Comparison of ENCODE assay signal across 9 cellular contexts in genomic region chr15:68279779-68280745, GRCh38. TPM values are rescaled to one million over a fixed set of nuclear protein-coding genes. Genes with fewer than 3 reads are reported as not detected.
A peak's percentile ranks its signal among the peaks of the same experiment; 100 is the strongest.
DNase-seq lines count a peak whose midpoint lies in the region; ATAC-seq and TF ChIP-seq lines count a peak whose summit lies in the region.
"Had no signal": no experiment of that assay in that cellular context is flagged by ENCODE, and none has a peak within 500 bp of the region (broad histone marks: within the 10 kb centered on the region; RNA-seq: fewer than 3 reads in every experiment).

No MANE protein-coding gene starts in this region.

- H3K9me3 ChIP-seq in BE2C (no peaks in the 10 kb centered on the region), Karpas-422 (ENCODE audit: low read length) (no peaks in the 10 kb centered on the region)
- H3K9me3 ChIP-seq: mucosa of descending colon had no signal

- peak overlapping the region; percentile 92 for H3K4me3 Mint-ChIP-seq in central memory CD8-positive, alpha-beta T cell
- H3K4me3 Mint-ChIP-seq in naive B cell = peak overlapping the region; percentile 57 to 98 (median 95)

- peaks cover 58% of the 10 kb centered on the region for H3K4me1 Mint-ChIP-seq in central memory CD8-positive, alpha-beta T cell
- peaks cover 50 to 72% (median 51%) of the 10 kb centered on the region in 3 donors for H3K4me1 Mint-ChIP-seq in naive B cell

- ATAC-seq in central memory CD8-positive, alpha-beta T cell (replicated peaks; ENCODE audit: extremely low read depth, poor library complexity, severe bottlenecking) = no peak
- ATAC-seq in naive B cell (ENCODE audit: low read depth in 2 of 2) = no peak
- ATAC-seq in GM18858 (IDR thresholded peaks at IDR 0.05; ENCODE audit: unreplicated experiment) = no peak
- ATAC-seq in esophagus mucosa = no peak
- ATAC-seq in GM19328 (IDR thresholded peaks at IDR 0.05; ENCODE audit: unreplicated experiment) = no peak
- ATAC-seq: mucosa of descending colon had no signal

- no peaks in the 10 kb centered on the region for H3K9me2 ChIP-seq in Karpas-422 (replicated peaks; ENCODE audit: insufficient read depth, low read length)

- H3K36me3 Mint-ChIP-seq in central memory CD8-positive, alpha-beta T cell (ENCODE audit: insufficient read depth) = peaks cover 19% of the 10 kb centered on the region
- H3K36me3 Mint-ChIP-seq in naive B cell = peaks cover 0 to 6% of the 10 kb centered on the region in 2 donors

- H3K9me3 Mint-ChIP-seq in central memory CD8-positive, alpha-beta T cell = no peaks in the 10 kb centered on the region
- H3K9me3 Mint-ChIP-seq in naive B cell = peaks cover 0 to 2% (median 0%) of the 10 kb centered on the region in 7 donors

- H3K36me3 ChIP-seq in BE2C (peaks cover 17% of the 10 kb centered on the region), Karpas-422 (ENCODE audit: insufficient read depth, low read length) (peaks cover 12% of the 10 kb centered on the region)

- H3K4me1 ChIP-seq in BE2C (no peaks in the 10 kb centered on the region), Karpas-422 (ENCODE audit: low read length) (peaks cover 51% of the 10 kb centered on the region)

- H4K20me1 ChIP-seq in Karpas-422 (ENCODE audit: insufficient read depth, low read depth, low read length) = peaks cover 45% of the 10 kb centered on the region

- no peaks in the 10 kb centered on the region for H3K27me3 Mint-ChIP-seq in central memory CD8-positive, alpha-beta T cell
- H3K27me3 Mint-ChIP-seq in naive B cell = no peaks in the 10 kb centered on the region

- no peak for TF ChIP-seq CTCF in BE2C (IDR thresholded peaks at IDR 0.05; ENCODE audit: low read depth, low read length)

- no peaks in the 10 kb centered on the region for H3K27me3 ChIP-seq in BE2C
- H3K27me3 ChIP-seq in Karpas-422 (ENCODE audit: low read length) = no peaks in the 10 kb centered on the region

- H3K27ac Mint-ChIP-seq in central memory CD8-positive, alpha-beta T cell (ENCODE audit: low read depth) = peak overlapping the region; percentile 98
- H3K27ac Mint-ChIP-seq in naive B cell = peak overlapping the region; percentile 2 to 97 (median 56)

- no peak overlapping the region for H3K27ac ChIP-seq in Karpas-422 (ENCODE audit: low read length)

- peak overlapping the region; percentile 90 for H3K4me2 ChIP-seq in Karpas-422 (ENCODE audit: low read depth, low read length, poor library complexity, severe bottlenecking)

- H2AFZ ChIP-seq in Karpas-422 (ENCODE audit: low read length) = no peak overlapping the region

- peaks cover 70% of the 10 kb centered on the region for H3K79me2 ChIP-seq in Karpas-422 (ENCODE audit: low read length)

- H3K4me3 ChIP-seq in BE2C (ENCODE audit: low read depth, low read length) = peak overlapping the region; percentile 91
- H3K4me3 ChIP-seq in Karpas-422 (ENCODE audit: low read length) = peak overlapping the region; percentile 99
- H3K4me3 ChIP-seq: mucosa of descending colon had no signal

- H3K9ac ChIP-seq in Karpas-422 (ENCODE audit: low read length) = peak overlapping the region; percentile 88

- no peak for DNase-seq in BE2C
- no peak for DNase-seq in Karpas-422
- DNase-seq in central memory CD8-positive, alpha-beta T cell (ENCODE audit: low spot score in 2 of 2) = no peak
- DNase-seq in naive B cell = no peak
- no peak for DNase-seq in activated gamma-delta T cell treated with Interleukin-2 at 50 U/mL for 16 hours
- DNase-seq: mucosa of descending colon had no signal

RNA-seq across cellular contexts. Expression of gene FEM1B, which starts 2.5 kb away (rescaled TPM):
- 59.1 TPM for polyA plus RNA-seq in BE2C (2012; ENCODE audit: insufficient read depth, insufficient read length, low read depth)
- total RNA-seq in Karpas-422 (2014; rRNA removed; shearing (Covaris generic); ENCODE audit: low replicate concordance) = 24.4 and 47.5 TPM in 2 replicates
- polyA plus RNA-seq in naive B cell (ENCODE audit: low read depth in 6 of 6) = 10 to 100 TPM; 11.9 to 25.4 (median 22.6) TPM
- total RNA-seq in esophagus mucosa = 46.8 TPM

RNA-seq across cellular contexts. Expression of gene CLN6, which starts 50.5 kb away (rescaled TPM):
- polyA plus RNA-seq in BE2C (2012; ENCODE audit: insufficient read depth, insufficient read length, low read depth) = 68.7 TPM
- 30.2 and 80.0 TPM in 2 replicates for total RNA-seq in Karpas-422 (2014; rRNA removed; shearing (Covaris generic); ENCODE audit: low replicate concordance)
- polyA plus RNA-seq in naive B cell (ENCODE audit: low read depth in 6 of 6) = 1 to 10 TPM; 2.7 to 5.2 (median 4.0) TPM
- 18.5 TPM for total RNA-seq in esophagus mucosa
